ENCODE assay signal across 1 cellular context in genomic region chr6:63537959-63538300, GRCh38.
TF ChIP-seq lines count a peak whose summit lies in the region.

No MANE protein-coding gene starts in this region.

TF ChIP-seq in HEK293, 187 proteins besides CTCF, POLR2A, EP300 and RAD21 (continued from another document):
- TF ChIP-seq OSR2 (tag by site-specific recombination; IDR thresholded peaks at IDR 0.05) (no peak), ZNF610 (tag by site-specific recombination; IDR thresholded peaks at IDR 0.05; ENCODE audit: borderline replicate concordance) (no peak), GLI4 (tag by site-specific recombination; IDR thresholded peaks at IDR 0.05) (no peak)
